27 cellular contexts compared by ENCODE assay signal in genomic region chr9:84997472-84997871, GRCh38.
DNase-seq lines count a peak whose midpoint lies in the region; ATAC-seq and TF ChIP-seq lines count a peak whose summit lies in the region.
"Had no signal": no experiment of that assay in that cellular context is flagged by ENCODE, and none has a peak within 500 bp of the region (broad histone marks: within the 10 kb centered on the region; RNA-seq: fewer than 3 reads in every experiment).

No MANE protein-coding gene starts in this region.

- ATAC-seq in activated T-cell treated with anti-CD3 and anti-CD28 coated beads, Interleukin-2, amount 50 U/mL, for 4 hours = no peak
- ATAC-seq: lower lobe of right lung, mucosa of descending colon, T-helper 17 cell had no signal

- H3K9me3 Mint-ChIP-seq in neural progenitor cell = peaks cover 14% of the 10 kb centered on the region
- peaks cover 6% of the 10 kb centered on the region for H3K9me3 Mint-ChIP-seq in activated T-cell treated with anti-CD3 and anti-CD28 coated beads, Interleukin-2, amount 50 U/mL, for 4 hours

- no peaks in the 10 kb centered on the region for H4K20me1 ChIP-seq in neural progenitor cell (ENCODE audit: low read depth)
- H4K20me1 ChIP-seq: BLaER1 had no signal

- no peaks in the 10 kb centered on the region for H3K9me3 ChIP-seq in neural progenitor cell (ENCODE audit: low read depth)
- H3K9me3 ChIP-seq: lower lobe of right lung, SJSA1 had no signal

- peaks cover 3% of the 10 kb centered on the region for H3K27me3 Mint-ChIP-seq in neural progenitor cell (ENCODE audit: insufficient read depth, low read depth)
- H3K27me3 Mint-ChIP-seq in activated T-cell treated with anti-CD3 and anti-CD28 coated beads, Interleukin-2, amount 50 U/mL, for 4 hours (ENCODE audit: low read depth) = peaks cover 6% of the 10 kb centered on the region
- H3K27me3 Mint-ChIP-seq: activated naive CD8-positive, alpha-beta T cell treated with anti-CD3 and anti-CD28 coated beads, Interleukin-2, amount 10 ng/mL, durations not matched to agents 7 days and 5 days had no signal

- H3K27ac ChIP-seq in dorsolateral prefrontal cortex (peak overlapping the region in 50 of 59 donors; percentile 2 to 99 (median 74)), neural progenitor cell (no peak overlapping the region)
- H3K27ac ChIP-seq: BLaER1, lower lobe of right lung, SJSA1, upper lobe of left lung had no signal

- no peak overlapping the region for H3K4me2 ChIP-seq in neural progenitor cell
- H3K4me2 ChIP-seq: BLaER1 had no signal

- no peaks in the 10 kb centered on the region for H3K27me3 ChIP-seq in dorsolateral prefrontal cortex
- no peaks in the 10 kb centered on the region for H3K27me3 ChIP-seq in neural progenitor cell
- H3K27me3 ChIP-seq: BLaER1, SJSA1, upper lobe of left lung had no signal

- H3K79me2 ChIP-seq in neural progenitor cell (ENCODE audit: low read depth) = no peaks in the 10 kb centered on the region

- no peak overlapping the region for H3K9ac ChIP-seq in neural progenitor cell
- H3K9ac ChIP-seq: BLaER1 had no signal

- intact Hi-C loops in dorsolateral prefrontal cortex (cut with DNase I) = loop anchor here in 1 of 2 donors (10.0 kb wide), 1 partner anchor 257 kb away; no protein-coding TSS in a partner anchor

- H3K4me1 ChIP-seq in neural progenitor cell = no peaks in the 10 kb centered on the region
- H3K4me1 ChIP-seq: BLaER1, lower lobe of right lung, SJSA1, upper lobe of left lung had no signal

- TF ChIP-seq POLR2A in NB4 (IDR thresholded peaks at IDR 0.05; ENCODE audit: extremely low read depth, insufficient read length) = no peak

- H3K4me1 Mint-ChIP-seq in neural progenitor cell = peaks cover 9% of the 10 kb centered on the region
- no peaks in the 10 kb centered on the region for H3K4me1 Mint-ChIP-seq in activated T-cell treated with anti-CD3 and anti-CD28 coated beads, Interleukin-2, amount 50 U/mL, for 4 hours (ENCODE audit: low read depth)
- H3K4me1 Mint-ChIP-seq: activated naive CD8-positive, alpha-beta T cell treated with anti-CD3 and anti-CD28 coated beads, Interleukin-2, amount 10 ng/mL, durations not matched to agents 7 days and 5 days; central memory CD8-positive, alpha-beta T cell; T-helper 17 cell had no signal

- peak; percentile 8 for DNase-seq in GM12865 (ENCODE audit: low read depth)
- peak; percentile 2 for DNase-seq in NB4 (ENCODE audit: low read depth)
- DNase-seq in dorsolateral prefrontal cortex = peak in 1 of 10 donors; percentile 30
- DNase-seq in neural progenitor cell (ENCODE audit: low spot score) = peak; percentile 26
- no peak for DNase-seq in stimulated activated CD4-positive, alpha-beta T cell treated with anti-CD3 and anti-CD28 coated beads, Interleukin-4, amount 100 ng/mL, for 1 hour
- DNase-seq in activated T-cell treated with anti-CD3 and anti-CD28 coated beads, Interleukin-2, amount 50 U/mL, for 4 hours = no peak
- no peak for DNase-seq in T1000 (lab: John Stamatoyannopoulos, UW)
- DNase-seq: activated gamma-delta T cell; activated naive CD8-positive, alpha-beta T cell treated with anti-CD3 and anti-CD28 coated beads, Interleukin-2, amount 10 ng/mL, durations not matched to agents 7 days and 5 days; activated T-cell treated with anti-CD3 and anti-CD28 coated beads for 4 hours; dermis blood vessel endothelial cell; DMS153; GOT3; Kasumi-1; lower lobe of right lung; mucosa of descending colon; NCI-H1048; NCI-H187; NCI-H526; retina; stimulated activated CD4-positive, alpha-beta T cell treated with anti-CD3 and anti-CD28 coated beads, Interleukin-2, amount 100 ng/mL, for 24 hours; T-helper 17 cell; upper lobe of left lung had no signal

- peak overlapping the region; percentile 13 for H2AFZ ChIP-seq in neural progenitor cell (replicated peaks)

- H3K36me3 ChIP-seq in neural progenitor cell = no peaks in the 10 kb centered on the region
- H3K36me3 ChIP-seq: BLaER1, lower lobe of right lung, SJSA1, upper lobe of left lung had no signal

- no peak overlapping the region for H3K4me3 ChIP-seq in GM12865 (ENCODE audit: low read depth, low read length)
- no peak overlapping the region for H3K4me3 ChIP-seq in NB4 (ENCODE audit: low read depth, low read length)
- H3K4me3 ChIP-seq in dorsolateral prefrontal cortex = no peak overlapping the region
- no peak overlapping the region for H3K4me3 ChIP-seq in neural progenitor cell
- H3K4me3 ChIP-seq: BLaER1, lower lobe of right lung, mucosa of descending colon, SJSA1, upper lobe of left lung had no signal

- no peak overlapping the region for H3K4me3 Mint-ChIP-seq in neural progenitor cell
- no peak overlapping the region for H3K4me3 Mint-ChIP-seq in activated T-cell treated with anti-CD3 and anti-CD28 coated beads, Interleukin-2, amount 50 U/mL, for 4 hours
- H3K4me3 Mint-ChIP-seq: activated naive CD8-positive, alpha-beta T cell treated with anti-CD3 and anti-CD28 coated beads, Interleukin-2, amount 10 ng/mL, durations not matched to agents 7 days and 5 days; central memory CD8-positive, alpha-beta T cell; nephron; T-helper 17 cell had no signal

- no peaks in the 10 kb centered on the region for H3F3A ChIP-seq in neural progenitor cell (ENCODE audit: low read depth)

- no peaks in the 10 kb centered on the region for H3K36me3 Mint-ChIP-seq in neural progenitor cell
- H3K36me3 Mint-ChIP-seq in activated T-cell treated with anti-CD3 and anti-CD28 coated beads, Interleukin-2, amount 50 U/mL, for 4 hours (ENCODE audit: insufficient read depth) = no peaks in the 10 kb centered on the region
- H3K36me3 Mint-ChIP-seq: activated naive CD8-positive, alpha-beta T cell treated with anti-CD3 and anti-CD28 coated beads, Interleukin-2, amount 10 ng/mL, durations not matched to agents 7 days and 5 days had no signal

- no peak for TF ChIP-seq CTCF in GM12865 (IDR thresholded peaks at IDR 0.05; ENCODE audit: insufficient read depth, low read depth, low read length, missing control alignments)
- no peak for TF ChIP-seq CTCF in NB4 (IDR thresholded peaks at IDR 0.05; ENCODE audit: low read depth, low read length)
- peak in 45 of 56 donors; percentile 15 to 63 (median 38) for TF ChIP-seq CTCF in dorsolateral prefrontal cortex (IDR thresholded peaks at IDR 0.05 in 54 of 56, conservative IDR thresholded peaks at IDR 0.05 in 2 of 56; ENCODE audit: low read depth in 1 of 56, partially characterized antibody in 56 of 56)
- peak; percentile 23 for TF ChIP-seq CTCF in neural progenitor cell (IDR thresholded peaks at IDR 0.05)

- H3K27ac Mint-ChIP-seq in neural progenitor cell = peak overlapping the region; percentile 82
- H3K27ac Mint-ChIP-seq: activated naive CD8-positive, alpha-beta T cell treated with anti-CD3 and anti-CD28 coated beads, Interleukin-2, amount 10 ng/mL, durations not matched to agents 7 days and 5 days; T-helper 17 cell had no signal

Comparison
In these comparisons a context has a peak if more than half of its experiments do, and no peak if none do; other contexts are left out.
1. DNase-seq: peak in GM12865 (single experiment), NB4 (single experiment) and neural progenitor cell (single experiment); none in stimulated activated CD4-positive, alpha-beta T cell treated with anti-CD3 and anti-CD28 coated beads, Interleukin-4, amount 100 ng/mL, for 1 hour (single experiment), activated T-cell treated with anti-CD3 and anti-CD28 coated beads, Interleukin-2, amount 50 U/mL, for 4 hours (single experiment) and T1000 (single experiment).
2. CTCF ChIP-seq: peak in dorsolateral prefrontal cortex (45 of 56) and neural progenitor cell (single experiment); none in GM12865 (single experiment) and NB4 (single experiment).